20 cellular contexts compared by ENCODE assay signal in genomic region chr1:230633469-230633868, GRCh38.
"Had no signal": no experiment of that assay in that cellular context is flagged by ENCODE, and none has a peak within 500 bp of the region (broad histone marks: within the 10 kb centered on the region; RNA-seq: fewer than 3 reads in every experiment).

No MANE protein-coding gene starts in this region.

- H3K36me3 ChIP-seq: ascending aorta, esophagus muscularis mucosa, heart left ventricle, left ventricle myocardium inferior, upper lobe of right lung had no signal

- H3K27me3 ChIP-seq: ascending aorta, heart left ventricle, testis, upper lobe of right lung had no signal

- ATAC-seq: activated CD4-positive, alpha-beta T cell treated with anti-CD3 and anti-CD28 coated beads for 36 hours; foreskin keratinocyte; heart left ventricle; stimulated activated naive CD8-positive, alpha-beta T cell treated with anti-CD3 and anti-CD28 coated beads, Interleukin-15, amount 100 ng/mL, for 72 hours; upper lobe of right lung had no signal

- H3K9me3 ChIP-seq: ascending aorta, esophagus muscularis mucosa, heart left ventricle, left ventricle myocardium inferior, testis, upper lobe of right lung had no signal

- H3K4me1 ChIP-seq: ascending aorta, esophagus muscularis mucosa, heart left ventricle, testis, upper lobe of right lung had no signal

- FAIRE-seq: bronchial epithelial cell, endometrium, islet of Langerhans had no signal

- H3K4me3 ChIP-seq: ascending aorta, dorsolateral prefrontal cortex, esophagus muscularis mucosa, heart left ventricle, left ventricle myocardium inferior, testis, upper lobe of right lung had no signal

- H3K27ac ChIP-seq: ascending aorta, dorsolateral prefrontal cortex, esophagus muscularis mucosa, foreskin keratinocyte, heart left ventricle, left ventricle myocardium inferior, testis, upper lobe of right lung had no signal

- DNase-seq: activated CD4-positive, alpha-beta memory T cell treated with anti-CD3 and anti-CD28 coated beads, Interleukin-2, amount 10 ng/mL, durations not matched to agents 7 days and 5 days; activated CD4-positive, alpha-beta T cell treated with anti-CD3 and anti-CD28 coated beads for 36 hours; activated naive CD4-positive, alpha-beta T cell; activated T-cell treated with anti-CD3 and anti-CD28 coated beads, Interleukin-2, amount 50 U/mL, for 72 hours; dorsolateral prefrontal cortex; foreskin keratinocyte; heart left ventricle; left ventricle myocardium inferior; nephron progenitor cell; stimulated activated CD4-positive, alpha-beta T cell treated with anti-CD3 and anti-CD28 coated beads, Interleukin-2, amount 100 ng/mL, for 48 hours; stimulated activated CD8-positive, alpha-beta memory T cell treated with anti-CD3 and anti-CD28 coated beads, Interleukin-4, amount 100 ng/mL, for 48 hours; stimulated activated naive CD8-positive, alpha-beta T cell treated with anti-CD3 and anti-CD28 coated beads, Interleukin-15, amount 100 ng/mL, for 72 hours; T1000; testis; upper lobe of right lung had no signal
